ENCODE assay signal across 15 cellular contexts in genomic region chr1:7575041-7575400, GRCh38.
A peak's percentile ranks its signal among the peaks of the same experiment; 100 is the strongest.
DNase-seq lines count a peak whose midpoint lies in the region; ATAC-seq and TF ChIP-seq lines count a peak whose summit lies in the region.
"Had no signal": no experiment of that assay in that cellular context is flagged by ENCODE, and none has a peak within 500 bp of the region (broad histone marks: within the 10 kb centered on the region; RNA-seq: fewer than 3 reads in every experiment).

No MANE protein-coding gene starts in this region.

- in situ Hi-C loops in G401 (cut with HindIII; ENCODE audit: low sequenced_read_pairs) = no loop called here

- H3K9me3 ChIP-seq in BLaER1 treated with 17β-estradiol and CSF1 and Interleukin-3, amounts not matched to agents 10 nM and 100 nM (replicated peaks in 1 of 11) = no peaks in the 10 kb centered on the region
- H3K9me3 ChIP-seq in ascending aorta (no peaks in the 10 kb centered on the region), right lobe of liver (no peaks in the 10 kb centered on the region), tibial artery (no peaks in the 10 kb centered on the region)

- H3K9ac ChIP-seq in BLaER1 treated with 17β-estradiol and CSF1 and Interleukin-3, amounts not matched to agents 10 nM and 100 nM = no peak overlapping the region

- ATAC-seq in right lobe of liver (no peak), GM21381 (IDR thresholded peaks at IDR 0.05; ENCODE audit: unreplicated experiment) (no peak)

- no peak overlapping the region for H3K4me3 ChIP-seq in BLaER1 treated with 17β-estradiol and CSF1 and Interleukin-3, amounts not matched to agents 10 nM and 100 nM
- H3K4me3 ChIP-seq in ascending aorta (no peak overlapping the region), right lobe of liver (no peak overlapping the region), tibial artery (no peak overlapping the region)

- no peaks in the 10 kb centered on the region for H3K36me3 ChIP-seq in BLaER1 treated with 17β-estradiol and CSF1 and Interleukin-3, amounts not matched to agents 10 nM and 100 nM
- H3K36me3 ChIP-seq in ascending aorta (no peaks in the 10 kb centered on the region), right lobe of liver (no peaks in the 10 kb centered on the region), tibial artery (no peaks in the 10 kb centered on the region)

- TF ChIP-seq CTCF in ascending aorta (IDR thresholded peaks at IDR 0.05) = no peak
- no peak for TF ChIP-seq CTCF in right lobe of liver (IDR thresholded peaks at IDR 0.05)
- no peak for TF ChIP-seq CTCF in tibial artery (IDR thresholded peaks at IDR 0.05)

- H3K4me1 ChIP-seq in BLaER1 treated with 17β-estradiol and CSF1 and Interleukin-3, amounts not matched to agents 10 nM and 100 nM = peaks cover 6 to 57% (median 36%) of the 10 kb centered on the region in 10 experiments; a peak in 17 of 20 replicates
- peaks cover 11 to 23% of the 10 kb centered on the region in 2 donors for H3K4me1 ChIP-seq in ascending aorta
- peaks cover 0 to 50% (median 23%) of the 10 kb centered on the region in 4 donors for H3K4me1 ChIP-seq in right lobe of liver
- peaks cover 0 to 36% (median 27%) of the 10 kb centered on the region in 4 donors for H3K4me1 ChIP-seq in tibial artery

- no peaks in the 10 kb centered on the region for H4K20me1 ChIP-seq in BLaER1 treated with 17β-estradiol and CSF1 and Interleukin-3, amounts not matched to agents 10 nM and 100 nM

- WGBS in right lobe of liver (ENCODE audit: insufficient coverage, low coverage, low lambda C conversion rate, missing lambda C conversion rate) = no CpG with 5 or more reads among the region's 2 CpGs

- intact Hi-C loops in ascending aorta (cut with DNase I) (no loop called here), right lobe of liver (cut with DNase I) (no loop called here), tibial artery (cut with DNase I; ENCODE audit: low total_unique reads) (no loop called here)

- DNase-seq in ascending aorta (ENCODE audit: low spot score in 2 of 2) = no peak
- DNase-seq in right lobe of liver = peak in 1 of 3 donors; percentile 17
- DNase-seq in tibial artery = no peak
- DNase-seq in G401 (ENCODE audit: low spot score) = no peak
- no peak for DNase-seq in cortex of kidney (lab: John Stamatoyannopoulos, UW)
- DNase-seq: CD4-positive, CD25-positive, alpha-beta regulatory T cell; EL; Karpas-422; NCI-H1694; NCI-H2081 treated with DMSO at 0.1 percent for 48 hours; NCI-H446 treated with DMSO at 0.1 percent for 48 hours; NCI-H526 treated with DMSO at 0.1 percent for 48 hours; OCI-M1 had no signal

- H3K27me3 ChIP-seq in BLaER1 treated with 17β-estradiol and CSF1 and Interleukin-3, amounts not matched to agents 10 nM and 100 nM = no peaks in the 10 kb centered on the region
- H3K27me3 ChIP-seq in ascending aorta = no peaks in the 10 kb centered on the region
- no peaks in the 10 kb centered on the region for H3K27me3 ChIP-seq in right lobe of liver
- H3K27me3 ChIP-seq in tibial artery = peaks cover 0 to 1% of the 10 kb centered on the region in 2 donors

- no peak overlapping the region for H3K27ac ChIP-seq in BLaER1 treated with 17β-estradiol and CSF1 and Interleukin-3, amounts not matched to agents 10 nM and 100 nM
- H3K27ac ChIP-seq in ascending aorta (peak overlapping the region; percentile 34 to 38), right lobe of liver (peak overlapping the region; percentile 16 to 70 (median 63)), tibial artery (peak overlapping the region; percentile 49 to 70)

- peak overlapping the region in 9 of 11 experiments; percentile 10 to 70 (median 58); a peak in 15 of 22 replicates for H3K4me2 ChIP-seq in BLaER1 treated with 17β-estradiol and CSF1 and Interleukin-3, amounts not matched to agents 10 nM and 100 nM

- TF ChIP-seq POLR2A in right lobe of liver (IDR thresholded peaks at IDR 0.05) = no peak

Comparison
In these comparisons a context has a peak if more than half of its experiments do, and no peak if none do; other contexts are left out.
1. H3K27ac ChIP-seq: peak in ascending aorta (2 of 2), right lobe of liver (3 of 3) and tibial artery (2 of 2); none in BLaER1 treated with 17β-estradiol and CSF1 and Interleukin-3, amounts not matched to agents 10 nM and 100 nM (0 of 11).